ENCODE assay signal across 17 cellular contexts in genomic region chr4:183808102-183808466, GRCh38.
DNase-seq lines count a peak whose midpoint lies in the region; ATAC-seq and TF ChIP-seq lines count a peak whose summit lies in the region.
"Had no signal": no experiment of that assay in that cellular context is flagged by ENCODE, and none has a peak within 500 bp of the region (broad histone marks: within the 10 kb centered on the region; RNA-seq: fewer than 3 reads in every experiment).

No MANE protein-coding gene starts in this region.

- H3K4me2 ChIP-seq in mesenchymal stem cell (ENCODE audit: low read length, poor library complexity, severe bottlenecking), result no peak overlapping the region

- H3K9me3 ChIP-seq in Panc1 (ENCODE audit: control insufficient read depth, insufficient read depth, low read depth, low read length), result no peaks in the 10 kb centered on the region
- H3K9me3 ChIP-seq in heart left ventricle, result no peaks in the 10 kb centered on the region
- no peaks in the 10 kb centered on the region for H3K9me3 ChIP-seq in right lobe of liver
- H3K9me3 ChIP-seq in subcutaneous abdominal adipose tissue (ENCODE audit: control insufficient read depth in 5 of 5, low read length in 5 of 5), result no peaks in the 10 kb centered on the region
- H3K9me3 ChIP-seq in transverse colon, result no peaks in the 10 kb centered on the region
- no peaks in the 10 kb centered on the region for H3K9me3 ChIP-seq in mesenchymal stem cell (ENCODE audit: control insufficient read depth, low read length)

- no peak overlapping the region for H2BK5ac ChIP-seq in mesenchymal stem cell (ENCODE audit: low read depth, low read length, poor library complexity, severe bottlenecking)

- no peak overlapping the region for H2BK120ac ChIP-seq in mesenchymal stem cell (ENCODE audit: low read depth, low read length)

- intact Hi-C loops in Panc1 (cut with micrococcal nuclease; ENCODE audit: unreplicated experiment) (loop anchor here (10.0 kb wide), 1 partner anchor 333 kb away; no protein-coding TSS in a partner anchor), heart left ventricle (cut with DNase I) (no loop called here), right lobe of liver (cut with DNase I) (no loop called here), transverse colon (cut with DNase I; ENCODE audit: low total_unique reads) (no loop called here)

- in situ Hi-C loops in Panc1 (cut with HindIII; ENCODE audit: low pct_unique_long_range_greater_than_20kb, low sequenced_read_pairs), result no loop called here
- in situ Hi-C loops in transverse colon (cut with MboI; ENCODE audit: low pct_ligation_motif_present in 1 of 4, low pct_unique_long_range_greater_than_20kb in 1 of 4, low sequenced_read_pairs in 3 of 4), result no loop called here

- no peak for TF ChIP-seq CTCF in Panc1 (IDR thresholded peaks at IDR 0.05)
- no peak for TF ChIP-seq CTCF in heart left ventricle (IDR thresholded peaks at IDR 0.05)
- no peak for TF ChIP-seq CTCF in right lobe of liver (IDR thresholded peaks at IDR 0.05)
- TF ChIP-seq CTCF in transverse colon (IDR thresholded peaks at IDR 0.05), result no peak

- no peak overlapping the region for H2BK15ac ChIP-seq in mesenchymal stem cell (ENCODE audit: low read depth, poor library complexity, severe bottlenecking)

- H4K8ac ChIP-seq in mesenchymal stem cell (ENCODE audit: low read length), result no peak overlapping the region

- H2BK12ac ChIP-seq in mesenchymal stem cell (ENCODE audit: low read length in 2 of 2), result no peak overlapping the region

- ATAC-seq in Panc1 (peak; percentile 42; the same call in 1 of the 2 replicates), heart left ventricle (peak in 3 of 4 donors; percentile 71 to 77 (median 74)), right lobe of liver (peak; percentile 56 to 75 (median 66))
- ATAC-seq: activated CD8-positive, alpha-beta T cell treated with anti-CD3 and anti-CD28 coated beads, Interleukin-2, amount 10 ng/mL, durations not matched to agents 7 days and 5 days; natural killer cell; T-helper 17 cell had no signal

- CTCF ChIA-PET in Panc1 (lab: Charles Lee), result no interaction called here

- H3K14ac ChIP-seq in mesenchymal stem cell (ENCODE audit: low read length in 2 of 2), result no peak overlapping the region

- no peaks in the 10 kb centered on the region for H3K36me3 ChIP-seq in Panc1 (ENCODE audit: control insufficient read depth, insufficient read depth, low read length)
- no peaks in the 10 kb centered on the region for H3K36me3 ChIP-seq in heart left ventricle
- H3K36me3 ChIP-seq in right lobe of liver, result no peaks in the 10 kb centered on the region
- no peaks in the 10 kb centered on the region for H3K36me3 ChIP-seq in subcutaneous abdominal adipose tissue (ENCODE audit: control insufficient read depth in 5 of 5, insufficient read depth in 5 of 5, low read length in 5 of 5)
- H3K36me3 ChIP-seq in transverse colon, result no peaks in the 10 kb centered on the region
- H3K36me3 ChIP-seq in mesenchymal stem cell (ENCODE audit: control insufficient read depth in 1 of 2, insufficient read depth in 2 of 2, low read depth in 1 of 2, low read length in 2 of 2), result no peaks in the 10 kb centered on the region

- no peak overlapping the region for H3K4ac ChIP-seq in mesenchymal stem cell (ENCODE audit: low read depth in 1 of 2, low read length in 2 of 2)

- H3K27me3 ChIP-seq in Panc1 (ENCODE audit: control insufficient read depth, insufficient read depth, low read length) (no peaks in the 10 kb centered on the region), heart left ventricle (no peaks in the 10 kb centered on the region), right lobe of liver (no peaks in the 10 kb centered on the region), subcutaneous abdominal adipose tissue (ENCODE audit: control insufficient read depth in 5 of 5, insufficient read depth in 4 of 5, low read length in 5 of 5) (no peaks in the 10 kb centered on the region), transverse colon (no peaks in the 10 kb centered on the region), mesenchymal stem cell (ENCODE audit: control insufficient read depth in 1 of 2, insufficient read depth in 1 of 2, low read length in 2 of 2) (peaks cover 0 to under 1% of the 10 kb centered on the region in 2 experiments)

- no peak overlapping the region for H3K23ac ChIP-seq in mesenchymal stem cell (ENCODE audit: low read length in 2 of 2)

- H3K9ac ChIP-seq in subcutaneous abdominal adipose tissue (ENCODE audit: low read length in 5 of 5) (peak overlapping the region in 1 of 5 donors; percentile 26), mesenchymal stem cell (ENCODE audit: low read length) (no peak overlapping the region)

- H3K79me1 ChIP-seq in mesenchymal stem cell (replicated peaks; ENCODE audit: low read length, poor library complexity, severe bottlenecking), result no peaks in the 10 kb centered on the region

- H3K4me1 ChIP-seq in Panc1 (ENCODE audit: control insufficient read depth, insufficient read depth, low read length) (no peaks in the 10 kb centered on the region), heart left ventricle (peaks cover 0 to 16% (median 4%) of the 10 kb centered on the region in 12 donors), right lobe of liver (no peaks in the 10 kb centered on the region), subcutaneous abdominal adipose tissue (ENCODE audit: control insufficient read depth in 5 of 5, insufficient read depth in 5 of 5, low read length in 5 of 5) (peaks cover 0 to 16% (median 3%) of the 10 kb centered on the region in 5 donors), transverse colon (no peaks in the 10 kb centered on the region), mesenchymal stem cell (ENCODE audit: control insufficient read depth, insufficient read depth, low read depth, low read length) (no peaks in the 10 kb centered on the region)

- no TSS peak for BruUV-seq in Panc1 (replicated peaks; lab: Mats Ljungman, UMichigan)

- H4K91ac ChIP-seq in mesenchymal stem cell (ENCODE audit: low read length), result no peak overlapping the region

- TF ChIP-seq POLR2A in heart left ventricle (IDR thresholded peaks at IDR 0.05) (no peak), right lobe of liver (IDR thresholded peaks at IDR 0.05) (no peak), transverse colon (IDR thresholded peaks at IDR 0.05) (no peak)

- DNase-seq in Panc1 (ENCODE audit: low read depth, low spot score) (no peak), heart left ventricle (peak in 1 of 5 donors; percentile 25), right lobe of liver (no peak), transverse colon (no peak), GF-D8 (lab: John Stamatoyannopoulos, UW) (no peak), mesenchymal stem cell (no peak)
- DNase-seq: activated B cell treated with CpG ODN at 0.5 μM for 24 hours; activated CD8-positive, alpha-beta T cell treated with anti-CD3 and anti-CD28 coated beads, Interleukin-2, amount 10 ng/mL, durations not matched to agents 7 days and 5 days; activated naive CD4-positive, alpha-beta T cell treated with anti-CD3 and anti-CD28 coated beads, Interleukin-2, amount 50 U/mL, for 16 hours; activated T-cell treated with anti-CD3 and anti-CD28 coated beads, Interleukin-2, amount 50 U/mL, for 48 hours; natural killer cell; NCI-H1105; NCI-H2107; NCI-H526 treated with DMSO at 0.1 percent for 48 hours; stimulated activated naive CD4-positive, alpha-beta T cell treated with Interleukin-2 at 50 U/mL for 16 hours; T-helper 17 cell had no signal

- H3K27ac ChIP-seq in Panc1 (ENCODE audit: low read length), result no peak overlapping the region
- H3K27ac ChIP-seq in heart left ventricle, result peak overlapping the region; percentile 11 to 72 (median 56)
- no peak overlapping the region for H3K27ac ChIP-seq in right lobe of liver
- H3K27ac ChIP-seq in subcutaneous abdominal adipose tissue (ENCODE audit: low read depth, low read length), result peak overlapping the region; percentile 41
- H3K27ac ChIP-seq in transverse colon, result no peak overlapping the region
- no peak overlapping the region for H3K27ac ChIP-seq in mesenchymal stem cell (ENCODE audit: low read length, poor library complexity, severe bottlenecking)

- H2AFZ ChIP-seq in mesenchymal stem cell (ENCODE audit: low read depth, low read length), result no peak overlapping the region

- no peak overlapping the region for H2AK5ac ChIP-seq in mesenchymal stem cell (ENCODE audit: low read length, severe bottlenecking)

- POLR2A ChIA-PET in Panc1 (lab: Charles Lee), result no interaction called here

- no peak overlapping the region for H3K4me3 ChIP-seq in Panc1 (ENCODE audit: low read depth in 2 of 2, low read length in 2 of 2)
- H3K4me3 ChIP-seq in heart left ventricle, result peak overlapping the region in 5 of 12 donors; percentile 1 to 22 (median 4)
- H3K4me3 ChIP-seq in right lobe of liver, result no peak overlapping the region
- H3K4me3 ChIP-seq in subcutaneous abdominal adipose tissue (ENCODE audit: low read depth in 1 of 5, low read length in 5 of 5), result peak overlapping the region in 1 of 5 donors; percentile 27
- H3K4me3 ChIP-seq in transverse colon, result no peak overlapping the region
- no peak overlapping the region for H3K4me3 ChIP-seq in mesenchymal stem cell (ENCODE audit: insufficient read depth in 1 of 2, low read depth in 1 of 2, low read length in 2 of 2)

- TF ChIP-seq EP300 in transverse colon (IDR thresholded peaks at IDR 0.05; ENCODE audit: low read depth), result no peak

- WGBS in heart left ventricle, 4 donors, result 48 to 59% (median 57%) methylated on average over 9 of the region's 9 CpGs
- 60% methylated on average over 9 of the region's 9 CpGs for WGBS in right lobe of liver (ENCODE audit: insufficient coverage, low coverage, low lambda C conversion rate, missing lambda C conversion rate)
- 68 to 85% methylated on average over 9 of the region's 9 CpGs for WGBS in transverse colon (ENCODE audit: low coverage in 1 of 2), 2 donors
- WGBS in mesenchymal stem cell, result 82% methylated on average over 9 of the region's 9 CpGs

- no peak overlapping the region for H3K18ac ChIP-seq in mesenchymal stem cell (ENCODE audit: low read depth in 1 of 2, low read length in 2 of 2)

Comparison
In these comparisons a context has a peak if more than half of its experiments do, and no peak if none do; other contexts are left out.
1. H3K27ac ChIP-seq: peak in heart left ventricle (12 of 12) and subcutaneous abdominal adipose tissue (single experiment); none in Panc1 (single experiment), right lobe of liver (0 of 3), transverse colon (0 of 4) and mesenchymal stem cell (single experiment).
2. Peak in every context shown above with its lines, with median percentiles within 50 percentile points of each other: ATAC-seq.